17 cellular contexts compared by ENCODE assay signal in genomic region chr18:41875094-41875780, GRCh38.
A peak's percentile ranks its signal among the peaks of the same experiment; 100 is the strongest.
DNase-seq lines count a peak whose midpoint lies in the region; ATAC-seq, FAIRE-seq and TF ChIP-seq lines count a peak whose summit lies in the region.
"Had no signal": no experiment of that assay in that cellular context is flagged by ENCODE, and none has a peak within 500 bp of the region (broad histone marks: within the 10 kb centered on the region; RNA-seq: fewer than 3 reads in every experiment).

No MANE protein-coding gene starts in this region.

- no peak overlapping the region for H4K91ac ChIP-seq in mesenchymal stem cell (ENCODE audit: low read length)

- H3K9me1 ChIP-seq in endothelial cell of umbilical vein (replicated peaks; ENCODE audit: control insufficient read depth, extremely low read depth, insufficient read depth, low read length), result no peaks in the 10 kb centered on the region

- no peak overlapping the region for H2BK12ac ChIP-seq in mesenchymal stem cell (ENCODE audit: low read length in 2 of 2)

- WGBS in mesenchymal stem cell, result 81% methylated on average over 3 of the region's 3 CpGs

- H3K9me3 ChIP-seq in endothelial cell of umbilical vein (replicated peaks; ENCODE audit: control insufficient read depth, insufficient read depth, low read length) (no peaks in the 10 kb centered on the region), mesenchymal stem cell (ENCODE audit: control insufficient read depth, low read length) (no peaks in the 10 kb centered on the region), upper lobe of right lung (no peaks in the 10 kb centered on the region)
- H3K9me3 ChIP-seq: gastrocnemius medialis, right lobe of liver, SJSA1, tibial artery had no signal

- H3K27me3 ChIP-seq in endothelial cell of umbilical vein (ENCODE audit: control insufficient read depth in 2 of 2, insufficient read depth in 2 of 2, low read length in 2 of 2), result no peaks in the 10 kb centered on the region
- H3K27me3 ChIP-seq in mesenchymal stem cell (ENCODE audit: control insufficient read depth in 1 of 2, insufficient read depth in 1 of 2, low read length in 2 of 2), result no peaks in the 10 kb centered on the region
- no peaks in the 10 kb centered on the region for H3K27me3 ChIP-seq in upper lobe of right lung
- H3K27me3 ChIP-seq: gastrocnemius medialis, neural progenitor cell, right lobe of liver, SJSA1, tibial artery had no signal

- no peak overlapping the region for H3K14ac ChIP-seq in mesenchymal stem cell (ENCODE audit: low read length in 2 of 2)

- H3K9ac ChIP-seq in endothelial cell of umbilical vein (replicated peaks; ENCODE audit: extremely low read depth, insufficient read depth, low read length) (no peak overlapping the region), mesenchymal stem cell (ENCODE audit: low read length) (no peak overlapping the region)
- H3K9ac ChIP-seq: neural progenitor cell had no signal

- H3K4me3 ChIP-seq in endothelial cell of umbilical vein (replicated peaks in 1 of 3; ENCODE audit: insufficient read depth in 1 of 3, low read depth in 1 of 3, low read length in 3 of 3), result no peak overlapping the region
- no peak overlapping the region for H3K4me3 ChIP-seq in mesenchymal stem cell (ENCODE audit: insufficient read depth in 1 of 2, low read depth in 1 of 2, low read length in 2 of 2)
- H3K4me3 ChIP-seq in upper lobe of right lung, result no peak overlapping the region
- H3K4me3 ChIP-seq: gastrocnemius medialis, neural progenitor cell, right lobe of liver, SJSA1, tibial artery had no signal

- no peak overlapping the region for H4K8ac ChIP-seq in mesenchymal stem cell (ENCODE audit: low read length)

- H3K27ac ChIP-seq in endothelial cell of umbilical vein (ENCODE audit: insufficient read depth, low read depth, low read length) (no peak overlapping the region), mesenchymal stem cell (ENCODE audit: low read length, poor library complexity, severe bottlenecking) (peak overlapping the region; percentile 49), upper lobe of right lung (no peak overlapping the region)
- H3K27ac ChIP-seq: gastrocnemius medialis, neural progenitor cell, right lobe of liver, SJSA1, tibial artery had no signal

- H3K18ac ChIP-seq in mesenchymal stem cell (ENCODE audit: low read depth in 1 of 2, low read length in 2 of 2), result no peak overlapping the region

- H3K4me2 ChIP-seq in endothelial cell of umbilical vein (ENCODE audit: insufficient read depth, low read length), result no peak overlapping the region
- H3K4me2 ChIP-seq in mesenchymal stem cell (ENCODE audit: low read length, poor library complexity, severe bottlenecking), result no peak overlapping the region
- H3K4me2 ChIP-seq: neural progenitor cell had no signal

- TF ChIP-seq CTCF in endothelial cell of umbilical vein (IDR thresholded peaks at IDR 0.05; ENCODE audit: extremely low read depth in 1 of 2, insufficient read depth in 1 of 2, low read depth in 1 of 2, low read length in 2 of 2) (no peak), upper lobe of right lung (IDR thresholded peaks at IDR 0.05) (no peak)

- no peak overlapping the region for H2BK5ac ChIP-seq in mesenchymal stem cell (ENCODE audit: low read depth, low read length, poor library complexity, severe bottlenecking)

- no peak for TF ChIP-seq POLR2A in endothelial cell of umbilical vein (IDR thresholded peaks at IDR 0.05; ENCODE audit: low read depth, low read length)

- H3K36me3 ChIP-seq in endothelial cell of umbilical vein (ENCODE audit: control insufficient read depth in 2 of 2, extremely low read depth in 1 of 2, insufficient read depth in 2 of 2, low read length in 2 of 2) (no peaks in the 10 kb centered on the region), mesenchymal stem cell (ENCODE audit: control insufficient read depth in 1 of 2, insufficient read depth in 2 of 2, low read depth in 1 of 2, low read length in 2 of 2) (no peaks in the 10 kb centered on the region), upper lobe of right lung (no peaks in the 10 kb centered on the region)
- H3K36me3 ChIP-seq: gastrocnemius medialis, neural progenitor cell, right lobe of liver, SJSA1, tibial artery had no signal

- dilution Hi-C loops in endothelial cell of umbilical vein (cut with MboI; ENCODE audit: extremely low pct_ligation_motif_present, low sequenced_read_pairs), result no loop called here

- DNase-seq in EL (peak; percentile 70), RKO (ENCODE audit: low spot score) (peak; percentile 50), endothelial cell of umbilical vein (ENCODE audit: low read depth, low spot score) (no peak), mesenchymal stem cell (peak; percentile 37), islet precursor cell (no peak), upper lobe of right lung (no peak), globus pallidus (ENCODE audit: low spot score) (no peak)
- DNase-seq: activated CD4-positive, alpha-beta T cell treated with anti-CD3 and anti-CD28 coated beads, Interleukin-2, amount 50 U/mL, for 48 hours; DMS 273 treated with DMSO at 0.1 percent for 48 hours; gastrocnemius medialis; NCI-H1092; right lobe of liver; stimulated activated CD4-positive, alpha-beta T cell treated with anti-CD3 and anti-CD28 coated beads, Interleukin-4, amount 100 ng/mL, for 1 hour; tibial artery had no signal

- no peaks in the 10 kb centered on the region for H4K20me1 ChIP-seq in endothelial cell of umbilical vein (replicated peaks; ENCODE audit: control insufficient read depth, extremely low read depth, insufficient read depth, low read length)

- H2BK120ac ChIP-seq in mesenchymal stem cell (ENCODE audit: low read depth, low read length), result no peak overlapping the region

- H3K79me2 ChIP-seq in endothelial cell of umbilical vein (ENCODE audit: control insufficient read depth, insufficient read depth, low read length), result no peaks in the 10 kb centered on the region

- H3K4me1 ChIP-seq in endothelial cell of umbilical vein (ENCODE audit: control insufficient read depth, extremely low read depth, insufficient read depth, low read length) (no peaks in the 10 kb centered on the region), mesenchymal stem cell (ENCODE audit: control insufficient read depth, insufficient read depth, low read depth, low read length) (no peaks in the 10 kb centered on the region), upper lobe of right lung (no peaks in the 10 kb centered on the region)
- H3K4me1 ChIP-seq: gastrocnemius medialis, neural progenitor cell, right lobe of liver, SJSA1, tibial artery had no signal

- intact Hi-C loops in endothelial cell of umbilical vein (cut with micrococcal nuclease), result no loop called here
- intact Hi-C loops in upper lobe of right lung (cut with DNase I), result no loop called here

- H2AFZ ChIP-seq in endothelial cell of umbilical vein (ENCODE audit: low read depth, low read length) (no peak overlapping the region), mesenchymal stem cell (ENCODE audit: low read depth, low read length) (no peak overlapping the region)
- H2AFZ ChIP-seq: neural progenitor cell had no signal

- H2BK15ac ChIP-seq in mesenchymal stem cell (ENCODE audit: low read depth, poor library complexity, severe bottlenecking), result no peak overlapping the region

- POLR2A ChIA-PET in endothelial cell of umbilical vein (lab: Charles Lee), result no interaction called here

- ATAC-seq in upper lobe of right lung (no peak), HG02970 (IDR thresholded peaks at IDR 0.05; ENCODE audit: low FRiP score, unreplicated experiment) (no peak)
- ATAC-seq: gastrocnemius medialis, right lobe of liver had no signal

- BruUV-seq in endothelial cell of umbilical vein (replicated peaks; lab: Mats Ljungman, UMichigan), result no TSS peak

- H3K23ac ChIP-seq in mesenchymal stem cell (ENCODE audit: low read length in 2 of 2), result no peak overlapping the region

- no peak for FAIRE-seq in endothelial cell of umbilical vein (lab: Jason Lieb, UNC)

- no peaks in the 10 kb centered on the region for H3K79me1 ChIP-seq in mesenchymal stem cell (replicated peaks; ENCODE audit: low read length, poor library complexity, severe bottlenecking)

- H3K4ac ChIP-seq in mesenchymal stem cell (ENCODE audit: low read depth in 1 of 2, low read length in 2 of 2), result no peak overlapping the region

- CTCF ChIA-PET in endothelial cell of umbilical vein (lab: Charles Lee), result no interaction called here

- H2AK5ac ChIP-seq in mesenchymal stem cell (ENCODE audit: low read length, severe bottlenecking), result no peak overlapping the region

TF ChIP-seq in endothelial cell of umbilical vein, 7 proteins besides CTCF, POLR2A, EP300 and RAD21:
- TF ChIP-seq MYC (IDR thresholded peaks at IDR 0.05; ENCODE audit: low read depth, low read length), result no peak
- no peak for TF ChIP-seq POLR2AphosphoS5 (IDR thresholded peaks at IDR 0.05; ENCODE audit: insufficient read depth, low read depth, low read length)
- no peak for TF ChIP-seq JUN (IDR thresholded peaks at IDR 0.05; ENCODE audit: borderline replicate concordance, insufficient read depth, insufficient read length, low read depth)
- TF ChIP-seq FOS (IDR thresholded peaks at IDR 0.05; ENCODE audit: borderline replicate concordance, insufficient read depth, low read length), result peak; percentile 24

Comparison
In these comparisons a context has a peak if more than half of its experiments do, and no peak if none do; other contexts are left out.
1. DNase-seq: peak in EL (single experiment), RKO (single experiment) and mesenchymal stem cell (single experiment); none in endothelial cell of umbilical vein (single experiment), islet precursor cell (single experiment), upper lobe of right lung (single experiment) and globus pallidus (single experiment).